ENCODE assay signal across 1 cellular context in genomic region chr19:16572332-16573211, GRCh38.
A peak's percentile ranks its signal among the peaks of the same experiment; 100 is the strongest.
TF ChIP-seq lines count a peak whose summit lies in the region.

SLC35E1 (minus strand) TSS chr19:16572415; CDS start chr19:16572364, 51 bp downstream.

TF ChIP-seq in HepG2, 621 proteins besides CTCF, POLR2A, EP300 and RAD21 (continued from another document):
- no peak for TF ChIP-seq ZNF513 (CRISPR knock-in tag; conservative IDR thresholded peaks at IDR 0.05)
- no peak for TF ChIP-seq ZNF7 (CRISPR knock-in tag; IDR thresholded peaks at IDR 0.05)
- no peak for TF ChIP-seq ZNF737 (CRISPR knock-in tag; IDR thresholded peaks at IDR 0.05; ENCODE audit: borderline replicate concordance)
- 0 out of 2 replicates have a peak, but pooled peaks have one; percentile 53 for TF ChIP-seq ZSCAN9 (CRISPR knock-in tag; IDR thresholded peaks at IDR 0.05; ENCODE audit: borderline replicate concordance)
- no peak for TF ChIP-seq ZNF44 (CRISPR knock-in tag; IDR thresholded peaks at IDR 0.05)
- TF ChIP-seq ZFP37 (CRISPR knock-in tag; IDR thresholded peaks at IDR 0.05; ENCODE audit: borderline replicate concordance): 0 out of 2 replicates have a peak, but pooled peaks have one; percentile 40
- TF ChIP-seq ZNF619 (CRISPR knock-in tag; IDR thresholded peaks at IDR 0.05): peak; percentile 74; the same call in 1 of the 2 replicates
- peak; percentile 68 for TF ChIP-seq MEIS2 (CRISPR knock-in tag; IDR thresholded peaks at IDR 0.05)
- no peak for TF ChIP-seq ATF6 (CRISPR knock-in tag; conservative IDR thresholded peaks at IDR 0.05)
- TF ChIP-seq HOXA9 (CRISPR knock-in tag; IDR thresholded peaks at IDR 0.05; ENCODE audit: borderline replicate concordance): no peak
- no peak for TF ChIP-seq ZBTB1 (CRISPR knock-in tag; IDR thresholded peaks at IDR 0.05; ENCODE audit: borderline replicate concordance)
- no peak for TF ChIP-seq SOX6 (IDR thresholded peaks at IDR 0.05)
- peak; percentile 54 for TF ChIP-seq SOX6 (CRISPR knock-in tag; IDR thresholded peaks at IDR 0.05)
- peak; percentile 77 for TF ChIP-seq RBFOX2 (IDR thresholded peaks at IDR 0.05; ENCODE audit: low read depth, low read length)
- TF ChIP-seq SMAD1 (CRISPR knock-in tag; IDR thresholded peaks at IDR 0.05; ENCODE audit: borderline replicate concordance, low read depth): peak; percentile 66; the same call in 1 of the 2 replicates
- TF ChIP-seq ZNF557 (CRISPR knock-in tag; IDR thresholded peaks at IDR 0.05): no peak
- no peak for TF ChIP-seq POLR2AphosphoS2 (IDR thresholded peaks at IDR 0.05; ENCODE audit: low read depth, low read length)
- no peak for TF ChIP-seq ZNF234 (CRISPR knock-in tag; conservative IDR thresholded peaks at IDR 0.05)
- TF ChIP-seq TOPORS (CRISPR knock-in tag; IDR thresholded peaks at IDR 0.05): no peak
- TF ChIP-seq ZC3H13 (CRISPR knock-in tag; IDR thresholded peaks at IDR 0.05): peak; percentile 73
- TF ChIP-seq DDIT3 (CRISPR knock-in tag; IDR thresholded peaks at IDR 0.05): no peak
- TF ChIP-seq ZNF639 (CRISPR knock-in tag; conservative IDR thresholded peaks at IDR 0.05): peak; percentile 90
- TF ChIP-seq ZBTB20 (CRISPR knock-in tag; IDR thresholded peaks at IDR 0.05; ENCODE audit: borderline replicate concordance, low read depth): no peak; the same call in 1 of the 2 replicates
- TF ChIP-seq ZBTB49 (CRISPR knock-in tag; IDR thresholded peaks at IDR 0.05; ENCODE audit: borderline replicate concordance): no peak
- TF ChIP-seq KDM3A (CRISPR knock-in tag; IDR thresholded peaks at IDR 0.05; ENCODE audit: low read depth): no peak
- TF ChIP-seq THYN1 (CRISPR knock-in tag; IDR thresholded peaks at IDR 0.05; ENCODE audit: borderline replicate concordance, low read depth): no peak
- no peak for TF ChIP-seq ZNF674 (CRISPR knock-in tag; IDR thresholded peaks at IDR 0.05; ENCODE audit: low read depth)
- no peak for TF ChIP-seq SNAPC2 (CRISPR knock-in tag; IDR thresholded peaks at IDR 0.05)
- TF ChIP-seq ZNF136 (CRISPR knock-in tag; IDR thresholded peaks at IDR 0.05; ENCODE audit: low read depth): peak; percentile 89; the same call in 1 of the 2 replicates
- TF ChIP-seq PLRG1 (conservative IDR thresholded peaks at IDR 0.05): no peak
- no peak for TF ChIP-seq CEBPZ (IDR thresholded peaks at IDR 0.05; ENCODE audit: low read length)
- TF ChIP-seq HMG20B (CRISPR knock-in tag; conservative IDR thresholded peaks at IDR 0.05): no peak
- TF ChIP-seq CHD4 (IDR thresholded peaks at IDR 0.05; ENCODE audit: borderline replicate concordance, low read length): no peak
- no peak for TF ChIP-seq ZNF556 (CRISPR knock-in tag; IDR thresholded peaks at IDR 0.05; ENCODE audit: borderline replicate concordance)
- no peak for TF ChIP-seq ATF7 (IDR thresholded peaks at IDR 0.05)
- TF ChIP-seq ATF7 (CRISPR knock-in tag; IDR thresholded peaks at IDR 0.05): no peak
- no peak for TF ChIP-seq SCMH1 (CRISPR knock-in tag; IDR thresholded peaks at IDR 0.05; ENCODE audit: borderline replicate concordance)
TF ChIP-seq in HepG2: peak in this region for 253.
